Comparison of ENCODE assay signal across 11 cellular contexts in genomic region chr19:32421589-32422361, GRCh38. TPM values are rescaled to one million over a fixed set of nuclear protein-coding genes. Genes with fewer than 3 reads are reported as not detected.
DNase-seq lines count a peak whose midpoint lies in the region; ATAC-seq and TF ChIP-seq lines count a peak whose summit lies in the region.
"Had no signal": no experiment of that assay in that cellular context is flagged by ENCODE, and none has a peak within 500 bp of the region (broad histone marks: within the 10 kb centered on the region; RNA-seq: fewer than 3 reads in every experiment).

No MANE protein-coding gene starts in this region.

- DNase-seq in activated naive CD4-positive, alpha-beta T cell treated with anti-CD3 and anti-CD28 coated beads, Interleukin-2, amount 50 U/mL, for 72 hours (ENCODE audit: low spot score in 2 of 2), result no peak
- DNase-seq in activated naive CD4-positive, alpha-beta T cell (lab: John Stamatoyannopoulos, UW), result no peak
- DNase-seq in SKM-1 (lab: John Stamatoyannopoulos, UW; ENCODE audit: unreplicated experiment) (peak; percentile 98), erythroblast (lab: John Stamatoyannopoulos, UW) (peak; percentile 86 to 92), SHP77 treated with DMSO at 0.1 percent for 48 hours (lab: John Stamatoyannopoulos, UW) (no peak), NCI-H82 treated with DMSO at 0.1 percent for 48 hours (lab: John Stamatoyannopoulos, UW; ENCODE audit: unreplicated experiment) (no peak)
- no peak for DNase-seq in stimulated activated naive B cell treated with anti-CD40 and anti-IgM and Interleukin-4, amounts not matched to agents 10 μg/mL and 1 μg/mL and 100 μg/mL, for 72 hours
- DNase-seq in stimulated activated CD4-positive, alpha-beta T cell treated with anti-CD3 and anti-CD28 coated beads, Interleukin-4, amount 100 ng/mL, for 4 hours, result no peak
- DNase-seq: foreskin melanocyte, HFFc6, NCI-H1417 treated with DMSO at 0.1 percent for 48 hours had no signal

- no peaks in the 10 kb centered on the region for H3K9me3 Mint-ChIP-seq in activated naive CD4-positive, alpha-beta T cell treated with anti-CD3 and anti-CD28 coated beads, Interleukin-2, amount 50 U/mL, for 72 hours
- H3K9me3 Mint-ChIP-seq in stimulated activated naive B cell treated with anti-CD40 and anti-IgM and Interleukin-4, amounts not matched to agents 10 μg/mL and 1 μg/mL and 100 μg/mL, for 72 hours, result peaks cover 0 to 2% of the 10 kb centered on the region in 2 donors
- H3K9me3 Mint-ChIP-seq: HFFc6 had no signal

- no peaks in the 10 kb centered on the region for H3K27me3 Mint-ChIP-seq in stimulated activated naive B cell treated with anti-CD40 and anti-IgM and Interleukin-4, amounts not matched to agents 10 μg/mL and 1 μg/mL and 100 μg/mL, for 72 hours

- H3K27ac Mint-ChIP-seq in activated naive CD4-positive, alpha-beta T cell treated with anti-CD3 and anti-CD28 coated beads, Interleukin-2, amount 50 U/mL, for 72 hours, result peak overlapping the region; percentile 4 to 11
- peak overlapping the region; percentile 57 for H3K27ac Mint-ChIP-seq in stimulated activated naive B cell treated with anti-CD40 and anti-IgM and Interleukin-4, amounts not matched to agents 10 μg/mL and 1 μg/mL and 100 μg/mL, for 72 hours
- H3K27ac Mint-ChIP-seq: HFFc6 had no signal

- peak overlapping the region; percentile 1 to 32 for H3K4me3 Mint-ChIP-seq in stimulated activated naive B cell treated with anti-CD40 and anti-IgM and Interleukin-4, amounts not matched to agents 10 μg/mL and 1 μg/mL and 100 μg/mL, for 72 hours
- H3K4me3 Mint-ChIP-seq: HFFc6 had no signal

- ATAC-seq in activated naive CD4-positive, alpha-beta T cell treated with anti-CD3 and anti-CD28 coated beads, Interleukin-2, amount 50 U/mL, for 72 hours, result no peak
- peak; percentile 64 to 75 for ATAC-seq in stimulated activated naive B cell treated with anti-CD40 and anti-IgM and Interleukin-4, amounts not matched to agents 10 μg/mL and 1 μg/mL and 100 μg/mL, for 72 hours (replicated peaks)

- peak; percentile 17 for TF ChIP-seq POLR2A in erythroblast (IDR thresholded peaks at IDR 0.05; ENCODE audit: low read length)

- peaks cover 9 to 17% of the 10 kb centered on the region in 2 donors for H3K4me1 Mint-ChIP-seq in stimulated activated naive B cell treated with anti-CD40 and anti-IgM and Interleukin-4, amounts not matched to agents 10 μg/mL and 1 μg/mL and 100 μg/mL, for 72 hours

- peaks cover 7 to 9% of the 10 kb centered on the region in 2 donors for H3K36me3 Mint-ChIP-seq in activated naive CD4-positive, alpha-beta T cell treated with anti-CD3 and anti-CD28 coated beads, Interleukin-2, amount 50 U/mL, for 72 hours
- peaks cover 10 to 18% of the 10 kb centered on the region in 2 donors for H3K36me3 Mint-ChIP-seq in stimulated activated naive B cell treated with anti-CD40 and anti-IgM and Interleukin-4, amounts not matched to agents 10 μg/mL and 1 μg/mL and 100 μg/mL, for 72 hours

RNA-seq across cellular contexts. Expression of gene DPY19L3, which starts 16.2 kb away (rescaled TPM):
- total RNA-seq in activated naive CD4-positive, alpha-beta T cell treated with anti-CD3 and anti-CD28 coated beads, Interleukin-2, amount 50 U/mL, for 72 hours, result 10 to 100 TPM; 15.4 to 22.2 TPM

Comparison
In these comparisons a context has a peak if more than half of its experiments do, and no peak if none do; other contexts are left out.
1. ATAC-seq: peak in stimulated activated naive B cell treated with anti-CD40 and anti-IgM and Interleukin-4, amounts not matched to agents 10 μg/mL and 1 μg/mL and 100 μg/mL, for 72 hours (2 of 2); none in activated naive CD4-positive, alpha-beta T cell treated with anti-CD3 and anti-CD28 coated beads, Interleukin-2, amount 50 U/mL, for 72 hours (0 of 2).
2. DNase-seq: peak in SKM-1 (single experiment) and erythroblast (2 of 2); none in activated naive CD4-positive, alpha-beta T cell treated with anti-CD3 and anti-CD28 coated beads, Interleukin-2, amount 50 U/mL, for 72 hours (0 of 2), activated naive CD4-positive, alpha-beta T cell (0 of 4), stimulated activated naive B cell treated with anti-CD40 and anti-IgM and Interleukin-4, amounts not matched to agents 10 μg/mL and 1 μg/mL and 100 μg/mL, for 72 hours (single experiment), SHP77 treated with DMSO at 0.1 percent for 48 hours (single experiment), NCI-H82 treated with DMSO at 0.1 percent for 48 hours (single experiment) and stimulated activated CD4-positive, alpha-beta T cell treated with anti-CD3 and anti-CD28 coated beads, Interleukin-4, amount 100 ng/mL, for 4 hours (0 of 2).